Comparison of ENCODE assay signal across 27 cellular contexts in genomic region chr11:63833048-63833447, GRCh38.
"Had no signal": no experiment of that assay in that cellular context is flagged by ENCODE, and none has a peak within 500 bp of the region (broad histone marks: within the 10 kb centered on the region; RNA-seq: fewer than 3 reads in every experiment).

No MANE protein-coding gene starts in this region.

- DNase-seq: dermis blood vessel endothelial cell; effector memory CD4-positive, alpha-beta T cell; foreskin keratinocyte; glutamatergic neuron; heart right ventricle; hypothalamus; immature natural killer cell; islet precursor cell; left ventricle myocardium superior; lower lobe of right lung; natural killer cell; sigmoid colon; stimulated activated CD4-positive, alpha-beta T cell treated with anti-CD3 and anti-CD28 coated beads, Interleukin-2, amount 100 ng/mL, for 24 hours; stimulated activated CD4-positive, alpha-beta T cell treated with anti-CD3 and anti-CD28 coated beads, Interleukin-4, amount 100 ng/mL, for 24 hours; stimulated activated naive CD4-positive, alpha-beta T cell; stimulated activated naive CD8-positive, alpha-beta T cell treated with anti-CD3 and anti-CD28 coated beads, Interleukin-15, amount 100 ng/mL, for 72 hours; transverse colon; upper lobe of right lung; uterus had no signal

- H3K79me2 ChIP-seq: parathyroid adenoma had no signal

- H3K36me3 ChIP-seq: heart right ventricle, lower lobe of right lung, prostate gland, right atrium auricular region, sigmoid colon, transverse colon, uterus had no signal

- FAIRE-seq: endothelial cell of umbilical vein had no signal

- H3K27me3 Mint-ChIP-seq: stimulated activated naive CD8-positive, alpha-beta T cell treated with anti-CD3 and anti-CD28 coated beads, Interleukin-15, amount 100 ng/mL, for 72 hours had no signal

- H3K9me3 Mint-ChIP-seq: immature natural killer cell; natural killer cell; neural crest cell; stimulated activated naive CD8-positive, alpha-beta T cell treated with anti-CD3 and anti-CD28 coated beads, Interleukin-15, amount 100 ng/mL, for 72 hours had no signal

- H3K9me3 ChIP-seq: esophagus muscularis mucosa, heart right ventricle, lower lobe of right lung, prostate gland, right atrium auricular region, sigmoid colon, suprapubic skin, transverse colon, upper lobe of right lung, uterus had no signal

- H3K36me3 Mint-ChIP-seq: immature natural killer cell, natural killer cell had no signal

- H3K4me1 ChIP-seq: uterus had no signal

- H3K4me3 ChIP-seq: coronary artery, esophagus muscularis mucosa, heart right ventricle, lower lobe of right lung, prostate gland, right atrium auricular region, sigmoid colon, suprapubic skin, transverse colon, upper lobe of right lung, uterus had no signal

- H3K27ac Mint-ChIP-seq: immature natural killer cell, natural killer cell had no signal

- H3K4me3 Mint-ChIP-seq: immature natural killer cell; natural killer cell; neural crest cell; stimulated activated naive CD8-positive, alpha-beta T cell treated with anti-CD3 and anti-CD28 coated beads, Interleukin-15, amount 100 ng/mL, for 72 hours had no signal

- H3K27ac ChIP-seq: coronary artery, esophagus muscularis mucosa, foreskin keratinocyte, heart right ventricle, lower lobe of right lung, parathyroid adenoma, prostate gland, right atrium auricular region, sigmoid colon, suprapubic skin, transverse colon, upper lobe of right lung, uterus had no signal

- ATAC-seq: foreskin keratinocyte; heart right ventricle; left ventricle myocardium superior; lower lobe of right lung; natural killer cell; stimulated activated naive CD8-positive, alpha-beta T cell treated with anti-CD3 and anti-CD28 coated beads, Interleukin-15, amount 100 ng/mL, for 72 hours had no signal

- H2AFZ ChIP-seq: parathyroid adenoma had no signal
